In genomic region chr2:66379473-66379872, GRCh38 we compare ENCODE assay signal across 26 cellular contexts.
"Had no signal": no experiment of that assay in that cellular context is flagged by ENCODE, and none has a peak within 500 bp of the region (broad histone marks: within the 10 kb centered on the region; RNA-seq: fewer than 3 reads in every experiment).

No MANE protein-coding gene starts in this region.

- ATAC-seq: effector memory CD8-positive, alpha-beta T cell; esophagus mucosa; gastrocnemius medialis; heart right ventricle; left cardiac atrium; left lung; left ventricle myocardium superior; lower lobe of right lung; mucosa of descending colon had no signal

- H3K4me1 ChIP-seq: colonic mucosa, esophagus squamous epithelium, gastrocnemius medialis, heart right ventricle, left lung, lower lobe of right lung had no signal

- H3K36me3 ChIP-seq: colonic mucosa, esophagus squamous epithelium, gastrocnemius medialis, heart right ventricle, left lung, lower lobe of right lung had no signal

- H3K27ac ChIP-seq: colonic mucosa, epithelial cell of prostate, esophagus squamous epithelium, gastrocnemius medialis, heart right ventricle, left lung, lower lobe of right lung had no signal

- DNase-seq: colonic mucosa; cortex of kidney; effector CD8-positive, alpha-beta T cell; effector memory CD8-positive, alpha-beta T cell; endodermal cell; erythroblast; esophagus squamous epithelium; foreskin fibroblast; foreskin melanocyte; gastrocnemius medialis; glutamatergic neuron; head of caudate nucleus; heart right ventricle; hippocampal formation; left cardiac atrium; left lung; left ventricle myocardium superior; lower lobe of right lung; mesenchymal stem cell; mucosa of descending colon; naive B cell had no signal

- H3K27me3 ChIP-seq: colonic mucosa, esophagus squamous epithelium, left lung had no signal

- H3K4me3 ChIP-seq: colonic mucosa, esophagus squamous epithelium, gastrocnemius medialis, heart right ventricle, left lung, lower lobe of right lung, mucosa of descending colon had no signal

- H3K9me3 ChIP-seq: colonic mucosa, esophagus squamous epithelium, gastrocnemius medialis, heart right ventricle, left lung, lower lobe of right lung, mucosa of descending colon had no signal

- FAIRE-seq: endometrium, islet of Langerhans, keratinocyte had no signal
